In genomic region chr2:175097297-175097696, GRCh38 we compare ENCODE assay signal across 20 cellular contexts.
DNase-seq lines count a peak whose midpoint lies in the region; TF ChIP-seq lines count a peak whose summit lies in the region.
"Had no signal": no experiment of that assay in that cellular context is flagged by ENCODE, and none has a peak within 500 bp of the region (broad histone marks: within the 10 kb centered on the region; RNA-seq: fewer than 3 reads in every experiment).

No MANE protein-coding gene starts in this region.

- no peak overlapping the region for H2BK120ac ChIP-seq in mesenchymal stem cell (ENCODE audit: low read depth, low read length)

- peak; percentile 16 for DNase-seq in DMS53 treated with DMSO at 0.1 percent for 48 hours (lab: John Stamatoyannopoulos, UW; ENCODE audit: unreplicated experiment)
- DNase-seq in LNCaP clone FGC (ENCODE audit: low read depth), result peak; percentile 33
- peak; percentile 97 for DNase-seq in choroid plexus epithelial cell (ENCODE audit: low read depth)
- peak; percentile 59 for DNase-seq in mesenchymal stem cell
- no peak for DNase-seq in activated CD8-positive, alpha-beta memory T cell treated with anti-CD3 and anti-CD28 coated beads, Interleukin-2, amount 50 U/mL, for 4 hours
- DNase-seq in T-helper 2 cell treated with Interferon-gamma antibody and Interleukin-4, amounts not matched to agents 5 μg/mL and 100 μg/mL, for 36 hours (ENCODE audit: low spot score), result no peak
- DNase-seq in NCI-H2029 treated with DMSO at 0.1 percent for 48 hours (lab: John Stamatoyannopoulos, UW), result no peak
- no peak for DNase-seq in GM13976 (ENCODE audit: low spot score)
- DNase-seq: activated naive CD4-positive, alpha-beta T cell; DND-41; hypothalamus; left ventricle myocardium superior; natural killer cell; NCI-H1092; NCI-H345; tibial artery; WERI-Rb-1 had no signal

- H2BK12ac ChIP-seq in mesenchymal stem cell (ENCODE audit: low read length in 2 of 2), result no peak overlapping the region

- H3K27me3 Mint-ChIP-seq in T-helper 2 cell treated with Interferon-gamma antibody and Interleukin-4, amounts not matched to agents 5 μg/mL and 100 μg/mL, for 36 hours (ENCODE audit: low read depth), result no peaks in the 10 kb centered on the region
- H3K27me3 Mint-ChIP-seq: central memory CD8-positive, alpha-beta T cell had no signal

- in situ Hi-C loops in GM13976 (cut with MboI; ENCODE audit: low sequenced_read_pairs, unreplicated experiment), result no loop called here

- H3K36me3 ChIP-seq in mesenchymal stem cell (ENCODE audit: control insufficient read depth in 1 of 2, insufficient read depth in 2 of 2, low read depth in 1 of 2, low read length in 2 of 2), result peaks cover 5 to 80% of the 10 kb centered on the region in 2 experiments

- H3K4me1 ChIP-seq in mesenchymal stem cell (ENCODE audit: control insufficient read depth, insufficient read depth, low read depth, low read length), result peaks cover 9% of the 10 kb centered on the region

- no peak for TF ChIP-seq CTCF in LNCaP clone FGC (IDR thresholded peaks at IDR 0.05; ENCODE audit: control insufficient read depth, extremely low read depth, insufficient read depth)
- TF ChIP-seq CTCF in choroid plexus epithelial cell (conservative IDR thresholded peaks at IDR 0.05; ENCODE audit: low read depth, low read length), result no peak
- no peak for TF ChIP-seq CTCF in GM13976 (IDR thresholded peaks at IDR 0.05; ENCODE audit: borderline replicate concordance, control extremely low read depth, extremely low read depth, insufficient read depth, missing control alignments)

- no peak overlapping the region for H4K91ac ChIP-seq in mesenchymal stem cell (ENCODE audit: low read length)

- H3K23ac ChIP-seq in mesenchymal stem cell (ENCODE audit: low read length in 2 of 2), result no peak overlapping the region

- H2AFZ ChIP-seq in mesenchymal stem cell (ENCODE audit: low read depth, low read length), result no peak overlapping the region

- H3K14ac ChIP-seq in mesenchymal stem cell (ENCODE audit: low read length in 2 of 2), result no peak overlapping the region

- H3K27me3 ChIP-seq in mesenchymal stem cell (ENCODE audit: control insufficient read depth in 1 of 2, insufficient read depth in 1 of 2, low read length in 2 of 2), result no peaks in the 10 kb centered on the region
- H3K27me3 ChIP-seq: tibial artery had no signal

- no peak overlapping the region for H2BK15ac ChIP-seq in mesenchymal stem cell (ENCODE audit: low read depth, poor library complexity, severe bottlenecking)

- H3K27ac Mint-ChIP-seq in T-helper 2 cell treated with Interferon-gamma antibody and Interleukin-4, amounts not matched to agents 5 μg/mL and 100 μg/mL, for 36 hours, result no peak overlapping the region
- H3K27ac Mint-ChIP-seq: natural killer cell had no signal

- H3K4me2 ChIP-seq in mesenchymal stem cell (ENCODE audit: low read length, poor library complexity, severe bottlenecking), result no peak overlapping the region

- H3K9ac ChIP-seq in mesenchymal stem cell (ENCODE audit: low read length), result no peak overlapping the region

- H3K79me1 ChIP-seq in mesenchymal stem cell (replicated peaks; ENCODE audit: low read length, poor library complexity, severe bottlenecking), result peaks cover 11% of the 10 kb centered on the region

- no peak overlapping the region for H2BK5ac ChIP-seq in mesenchymal stem cell (ENCODE audit: low read depth, low read length, poor library complexity, severe bottlenecking)

- no peak overlapping the region for H2AK5ac ChIP-seq in mesenchymal stem cell (ENCODE audit: low read length, severe bottlenecking)

- no peaks in the 10 kb centered on the region for H3K9me3 ChIP-seq in mesenchymal stem cell (ENCODE audit: control insufficient read depth, low read length)
- H3K9me3 ChIP-seq: tibial artery had no signal

- H3K4me3 ChIP-seq in LNCaP clone FGC (ENCODE audit: low read depth, low read length) (no peak overlapping the region), choroid plexus epithelial cell (ENCODE audit: low read depth, low read length) (no peak overlapping the region), mesenchymal stem cell (ENCODE audit: insufficient read depth in 1 of 2, low read depth in 1 of 2, low read length in 2 of 2) (no peak overlapping the region)
- H3K4me3 ChIP-seq: SK-N-MC, tibial artery had no signal

- H3K27ac ChIP-seq in mesenchymal stem cell (ENCODE audit: low read length, poor library complexity, severe bottlenecking), result peak overlapping the region; percentile 85
- H3K27ac ChIP-seq: C4-2B, SK-N-MC, tibial artery, WERI-Rb-1 had no signal

- no peak overlapping the region for H3K4me3 Mint-ChIP-seq in T-helper 2 cell treated with Interferon-gamma antibody and Interleukin-4, amounts not matched to agents 5 μg/mL and 100 μg/mL, for 36 hours
- H3K4me3 Mint-ChIP-seq: central memory CD8-positive, alpha-beta T cell; natural killer cell had no signal

- no peak overlapping the region for H3K18ac ChIP-seq in mesenchymal stem cell (ENCODE audit: low read depth in 1 of 2, low read length in 2 of 2)

- H3K36me3 Mint-ChIP-seq in T-helper 2 cell treated with Interferon-gamma antibody and Interleukin-4, amounts not matched to agents 5 μg/mL and 100 μg/mL, for 36 hours (ENCODE audit: low read depth), result peaks cover 21% of the 10 kb centered on the region

- H4K8ac ChIP-seq in mesenchymal stem cell (ENCODE audit: low read length), result no peak overlapping the region

- H3K4me1 Mint-ChIP-seq in T-helper 2 cell treated with Interferon-gamma antibody and Interleukin-4, amounts not matched to agents 5 μg/mL and 100 μg/mL, for 36 hours (ENCODE audit: low read depth), result no peaks in the 10 kb centered on the region
- H3K4me1 Mint-ChIP-seq: central memory CD8-positive, alpha-beta T cell had no signal

- 88% methylated on average over 4 of the region's 5 CpGs for WGBS in mesenchymal stem cell

- H3K4ac ChIP-seq in mesenchymal stem cell (ENCODE audit: low read depth in 1 of 2, low read length in 2 of 2), result no peak overlapping the region

- no peaks in the 10 kb centered on the region for H3K9me3 Mint-ChIP-seq in T-helper 2 cell treated with Interferon-gamma antibody and Interleukin-4, amounts not matched to agents 5 μg/mL and 100 μg/mL, for 36 hours
- H3K9me3 Mint-ChIP-seq: central memory CD8-positive, alpha-beta T cell; natural killer cell had no signal

Comparison
In these comparisons a context has a peak if more than half of its experiments do, and no peak if none do; other contexts are left out.
1. DNase-seq: peak in DMS53 treated with DMSO at 0.1 percent for 48 hours (single experiment), LNCaP clone FGC (single experiment), choroid plexus epithelial cell (single experiment) and mesenchymal stem cell (single experiment); none in activated CD8-positive, alpha-beta memory T cell treated with anti-CD3 and anti-CD28 coated beads, Interleukin-2, amount 50 U/mL, for 4 hours (single experiment), T-helper 2 cell treated with Interferon-gamma antibody and Interleukin-4, amounts not matched to agents 5 μg/mL and 100 μg/mL, for 36 hours (single experiment), NCI-H2029 treated with DMSO at 0.1 percent for 48 hours (single experiment) and GM13976 (single experiment).